Comparison of ENCODE assay signal across 2 cellular contexts in genomic region chr6:21900730-21901129, GRCh38.
TF ChIP-seq lines count a peak whose summit lies in the region.

No MANE protein-coding gene starts in this region.

TF ChIP-seq in A549, 52 proteins besides CTCF, POLR2A, EP300 and RAD21 (continued from another document):
- TF ChIP-seq E2F6 (IDR thresholded peaks at IDR 0.05; ENCODE audit: borderline replicate concordance, low read depth) = no peak
- TF ChIP-seq FOSB (CRISPR knock-in tag; IDR thresholded peaks at IDR 0.05) = no peak
- no peak for TF ChIP-seq KDM5A (IDR thresholded peaks at IDR 0.05)
- no peak for TF ChIP-seq EHMT2 (IDR thresholded peaks at IDR 0.05; ENCODE audit: low read depth)
- TF ChIP-seq BCL3 (IDR thresholded peaks at IDR 0.05) = no peak
- TF ChIP-seq JUNB (IDR thresholded peaks at IDR 0.05) = peak; percentile 61
- peak; percentile 63 for TF ChIP-seq FOSL2 (IDR thresholded peaks at IDR 0.05)
- peak; percentile 70 for TF ChIP-seq FOSL2 (CRISPR knock-in tag; IDR thresholded peaks at IDR 0.05)
- TF ChIP-seq SMC3 (IDR thresholded peaks at IDR 0.05) = peak; percentile 21; the same call in 1 of the 3 replicates
- TF ChIP-seq ATOH8 (CRISPR knock-in tag; IDR thresholded peaks at IDR 0.05; ENCODE audit: low read depth) = no peak
- no peak for TF ChIP-seq CEBPB (IDR thresholded peaks at IDR 0.05)

TF ChIP-seq in IMR-90, 13 proteins besides CTCF, POLR2A, EP300 and RAD21 (continued from another document):
- TF ChIP-seq MAZ (IDR thresholded peaks at IDR 0.05; ENCODE audit: borderline replicate concordance, low read depth, low read length) = no peak
- TF ChIP-seq RCOR1 (IDR thresholded peaks at IDR 0.05; ENCODE audit: insufficient replicate concordance, low read length) = no peak
